Comparison of ENCODE assay signal across 9 cellular contexts in genomic region chr10:124992462-124993344, GRCh38. TPM values are rescaled to one million over a fixed set of nuclear protein-coding genes. Genes with fewer than 3 reads are reported as not detected.
A peak's percentile ranks its signal among the peaks of the same experiment; 100 is the strongest.
DNase-seq lines count a peak whose midpoint lies in the region; ATAC-seq and TF ChIP-seq lines count a peak whose summit lies in the region.
"Had no signal": no experiment of that assay in that cellular context is flagged by ENCODE, and none has a peak within 500 bp of the region (broad histone marks: within the 10 kb centered on the region; RNA-seq: fewer than 3 reads in every experiment).

No MANE protein-coding gene starts in this region.

- H3K9me3 Mint-ChIP-seq in activated CD8-positive, alpha-beta T cell treated with anti-CD3 and anti-CD28 coated beads for 36 hours, result no peaks in the 10 kb centered on the region
- H3K9me3 Mint-ChIP-seq: T-helper 1 cell treated with Interleukin-12 subunit alpha and Interleukin-12 subunit beta and Interleukin-4 antibody, amounts not matched to agents 30 μg/mL and 1 μg/mL, for 36 hours had no signal

- DNase-seq in COR-L47 (lab: John Stamatoyannopoulos, UW) (peak; percentile 75), MV-4-11 (lab: John Stamatoyannopoulos, UW) (peak; percentile 40), Right ventricle myocardium superior (peak; percentile 73), activated gamma-delta T cell treated with Interleukin-2 at 50 U/mL for 16 hours (no peak)
- peak; percentile 46 for DNase-seq in activated CD8-positive, alpha-beta T cell treated with anti-CD3 and anti-CD28 coated beads for 36 hours
- DNase-seq in central memory CD4-positive, alpha-beta T cell, result no peak

- no peak overlapping the region for H3K4me3 Mint-ChIP-seq in activated CD8-positive, alpha-beta T cell treated with anti-CD3 and anti-CD28 coated beads for 36 hours
- H3K4me3 Mint-ChIP-seq: T-helper 1 cell treated with Interleukin-12 subunit alpha and Interleukin-12 subunit beta and Interleukin-4 antibody, amounts not matched to agents 30 μg/mL and 1 μg/mL, for 36 hours had no signal

- no peak overlapping the region for H3K4me3 ChIP-seq in parathyroid adenoma (ENCODE audit: low read depth, low read length)

- no peaks in the 10 kb centered on the region for H3K4me1 ChIP-seq in parathyroid adenoma

- intact Hi-C loops in activated CD8-positive, alpha-beta T cell treated with anti-CD3 and anti-CD28 coated beads for 36 hours (cut with micrococcal nuclease), result no loop called here
- intact Hi-C loops in Right ventricle myocardium superior (cut with DNase I), result loop anchor here (10.0 kb wide), 1 partner anchor 52 kb away; no protein-coding TSS in a partner anchor

- no peaks in the 10 kb centered on the region for H3K36me3 ChIP-seq in parathyroid adenoma (ENCODE audit: control insufficient read depth, insufficient read depth, low read length)

- no peak overlapping the region for H3K4me2 ChIP-seq in parathyroid adenoma (ENCODE audit: low read length)

- no peak overlapping the region for H3K9ac ChIP-seq in parathyroid adenoma

- peaks cover 4% of the 10 kb centered on the region for H3K79me2 ChIP-seq in parathyroid adenoma

- peaks cover 5% of the 10 kb centered on the region for H3K4me1 Mint-ChIP-seq in activated CD8-positive, alpha-beta T cell treated with anti-CD3 and anti-CD28 coated beads for 36 hours (ENCODE audit: low read depth)

- no peaks in the 10 kb centered on the region for H3K27me3 Mint-ChIP-seq in activated CD8-positive, alpha-beta T cell treated with anti-CD3 and anti-CD28 coated beads for 36 hours

- POLR2A ChIA-PET in activated CD8-positive, alpha-beta T cell treated with anti-CD3 and anti-CD28 coated beads for 36 hours (lab: Charles Lee), result interaction anchor here (1.6 kb wide), 1 partner anchor 77 kb away, joined by 4 read pairs; no protein-coding TSS in a partner anchor

- H3K27ac Mint-ChIP-seq in activated CD8-positive, alpha-beta T cell treated with anti-CD3 and anti-CD28 coated beads for 36 hours, result no peak overlapping the region
- H3K27ac Mint-ChIP-seq: T-helper 1 cell treated with Interleukin-12 subunit alpha and Interleukin-12 subunit beta and Interleukin-4 antibody, amounts not matched to agents 30 μg/mL and 1 μg/mL, for 36 hours had no signal

- H3K27ac ChIP-seq in parathyroid adenoma, result no peak overlapping the region

- H3K27me3 ChIP-seq in parathyroid adenoma (ENCODE audit: control insufficient read depth, insufficient read depth, low read length), result no peaks in the 10 kb centered on the region

- H3K9me3 ChIP-seq in parathyroid adenoma (ENCODE audit: control insufficient read depth, low read length), result no peaks in the 10 kb centered on the region

- peak; percentile 68 for ATAC-seq in GM18868 (IDR thresholded peaks at IDR 0.05; ENCODE audit: unreplicated experiment)
- ATAC-seq in activated CD8-positive, alpha-beta T cell treated with anti-CD3 and anti-CD28 coated beads for 36 hours, result peak; percentile 75
- peak; percentile 80 for ATAC-seq in Right ventricle myocardium superior (ENCODE audit: poor library complexity)

- no peak overlapping the region for H2AFZ ChIP-seq in parathyroid adenoma

- TF ChIP-seq CTCF in activated CD8-positive, alpha-beta T cell treated with anti-CD3 and anti-CD28 coated beads for 36 hours (IDR thresholded peaks at IDR 0.05), result peak; percentile 62
- TF ChIP-seq CTCF in parathyroid adenoma (IDR thresholded peaks at IDR 0.05), result peak; percentile 73

- peaks cover 4% of the 10 kb centered on the region for H3K36me3 Mint-ChIP-seq in activated CD8-positive, alpha-beta T cell treated with anti-CD3 and anti-CD28 coated beads for 36 hours (ENCODE audit: low read depth)

- CTCF ChIA-PET in activated CD8-positive, alpha-beta T cell treated with anti-CD3 and anti-CD28 coated beads for 36 hours (lab: Charles Lee), result interaction anchor here (0.6 to 2.4 kb wide), 15 partner anchors 9 to 433 kb away, joined by 3 to 16 read pairs (median 3); no protein-coding TSS in a partner anchor

RNA-seq across cellular contexts. Expression of gene ZRANB1, which starts 50.8 kb away (rescaled TPM):
- total RNA-seq in activated CD8-positive, alpha-beta T cell treated with anti-CD3 and anti-CD28 coated beads for 36 hours, result 10 to 100 TPM in 1 of 2 experiments, 1 to 10 TPM in 1; 9.5 to 10.1 TPM
- total RNA-seq in Right ventricle myocardium superior, result 24.2 TPM

Comparison
In these comparisons a context has a peak if more than half of its experiments do, and no peak if none do; other contexts are left out.
1. DNase-seq: peak in COR-L47 (single experiment), MV-4-11 (single experiment), activated CD8-positive, alpha-beta T cell treated with anti-CD3 and anti-CD28 coated beads for 36 hours (single experiment) and Right ventricle myocardium superior (single experiment); none in central memory CD4-positive, alpha-beta T cell (single experiment) and activated gamma-delta T cell treated with Interleukin-2 at 50 U/mL for 16 hours (single experiment).
2. Peak in every context shown above with its lines, with median percentiles within 50 percentile points of each other: ATAC-seq.